18 cellular contexts compared by ENCODE assay signal in genomic region chr5:164277720-164278119, GRCh38.
DNase-seq lines count a peak whose midpoint lies in the region; ATAC-seq and TF ChIP-seq lines count a peak whose summit lies in the region.
"Had no signal": no experiment of that assay in that cellular context is flagged by ENCODE, and none has a peak within 500 bp of the region (broad histone marks: within the 10 kb centered on the region; RNA-seq: fewer than 3 reads in every experiment).

No MANE protein-coding gene starts in this region.

- peaks cover 0 to 24% (median 6%) of the 10 kb centered on the region in 5 donors for H3K9me3 Mint-ChIP-seq in CD8-positive, alpha-beta memory T cell

- H3K27ac ChIP-seq in SJCRH30: no peak overlapping the region
- no peak overlapping the region for H3K27ac ChIP-seq in CD8-positive, alpha-beta memory T cell (ENCODE audit: low read depth, low read length)
- H3K27ac ChIP-seq: heart left ventricle, left lung, SK-N-MC, tibial artery had no signal

- no peak overlapping the region for H3K4me3 ChIP-seq in skeletal muscle cell (ENCODE audit: low read depth, low read length)
- no peak overlapping the region for H3K4me3 ChIP-seq in SJCRH30
- H3K4me3 ChIP-seq in CD8-positive, alpha-beta memory T cell (ENCODE audit: low read length): no peak overlapping the region
- H3K4me3 ChIP-seq: heart left ventricle, left lung, SK-N-MC, tibial artery had no signal

- ATAC-seq in GM21367 (IDR thresholded peaks at IDR 0.05; ENCODE audit: unreplicated experiment): peak; percentile 52
- ATAC-seq in HG03432 (IDR thresholded peaks at IDR 0.05; ENCODE audit: unreplicated experiment): peak; percentile 81
- ATAC-seq in SK-N-SH treated with all-trans-retinoic acid at 6 μM for 48 hours: peak; percentile 60; the same call in 2 of the 3 replicates
- ATAC-seq in HG03097 (IDR thresholded peaks at IDR 0.05; ENCODE audit: low FRiP score, unreplicated experiment): no peak
- ATAC-seq: activated CD4-positive, CD25-positive, alpha-beta regulatory T cell treated with anti-CD3 and anti-CD28 coated beads, Interleukin-2, amount 50 U/mL, for 24 hours; effector memory CD8-positive, alpha-beta T cell; heart left ventricle; left lung; natural killer cell had no signal

- no peaks in the 10 kb centered on the region for H3K36me3 Mint-ChIP-seq in CD8-positive, alpha-beta memory T cell
- H3K36me3 Mint-ChIP-seq: natural killer cell had no signal

- H3K36me3 ChIP-seq in SJCRH30: no peaks in the 10 kb centered on the region
- H3K36me3 ChIP-seq in CD8-positive, alpha-beta memory T cell (ENCODE audit: insufficient read depth, low read length): no peaks in the 10 kb centered on the region
- H3K36me3 ChIP-seq: heart left ventricle, left lung, tibial artery had no signal

- DNase-seq in skeletal muscle cell (ENCODE audit: low read depth) (peak; percentile 15), SJCRH30 (no peak)
- DNase-seq in CD8-positive, alpha-beta memory T cell: no peak
- DNase-seq: activated T-cell treated with anti-CD3 and anti-CD28 coated beads for 4 hours; amygdala; effector memory CD8-positive, alpha-beta T cell; heart left ventricle; left lung; natural killer cell; NCI-H1092 treated with DMSO at 0.1 percent for 48 hours; NCI-H748 treated with DMSO at 0.1 percent for 48 hours; tibial artery had no signal

- no peak overlapping the region for H3K4me3 Mint-ChIP-seq in CD8-positive, alpha-beta memory T cell
- H3K4me3 Mint-ChIP-seq: effector memory CD8-positive, alpha-beta T cell; natural killer cell had no signal

- H3K4me1 ChIP-seq in SJCRH30: no peaks in the 10 kb centered on the region
- no peaks in the 10 kb centered on the region for H3K4me1 ChIP-seq in CD8-positive, alpha-beta memory T cell (ENCODE audit: insufficient read depth, low read length)
- H3K4me1 ChIP-seq: heart left ventricle, left lung, tibial artery had no signal

- no peaks in the 10 kb centered on the region for H3K9me3 ChIP-seq in SJCRH30 (replicated peaks)
- no peaks in the 10 kb centered on the region for H3K9me3 ChIP-seq in CD8-positive, alpha-beta memory T cell (ENCODE audit: low read length)
- H3K9me3 ChIP-seq: heart left ventricle, left lung, tibial artery had no signal

- no peaks in the 10 kb centered on the region for H3K27me3 Mint-ChIP-seq in CD8-positive, alpha-beta memory T cell
- H3K27me3 Mint-ChIP-seq: effector memory CD8-positive, alpha-beta T cell had no signal

- no peaks in the 10 kb centered on the region for H3K4me1 Mint-ChIP-seq in CD8-positive, alpha-beta memory T cell
- H3K4me1 Mint-ChIP-seq: natural killer cell had no signal

- no peak overlapping the region for H3K27ac Mint-ChIP-seq in CD8-positive, alpha-beta memory T cell
- H3K27ac Mint-ChIP-seq: effector memory CD8-positive, alpha-beta T cell; natural killer cell had no signal

- peaks cover 6% of the 10 kb centered on the region; the same call in 1 of the 2 replicates for H3K27me3 ChIP-seq in SJCRH30
- no peaks in the 10 kb centered on the region for H3K27me3 ChIP-seq in CD8-positive, alpha-beta memory T cell (ENCODE audit: insufficient read depth, low read length, poor library complexity, severe bottlenecking)
- H3K27me3 ChIP-seq: heart left ventricle, left lung, tibial artery had no signal

- CTCF ChIA-PET in CD8-positive, alpha-beta memory T cell (lab: Charles Lee): no interaction called here

- POLR2A ChIA-PET in CD8-positive, alpha-beta memory T cell (lab: Charles Lee): no interaction called here

TF ChIP-seq in SK-N-SH treated with all-trans-retinoic acid at 6 μM for 48 hours, 23 proteins besides CTCF, POLR2A, EP300 and RAD21:
- TF ChIP-seq TCF4 (CRISPR knock-in tag; IDR thresholded peaks at IDR 0.05; ENCODE audit: borderline replicate concordance) (no peak), PPARA (CRISPR knock-in tag; IDR thresholded peaks at IDR 0.05; ENCODE audit: borderline replicate concordance) (no peak), ZNF8 (CRISPR knock-in tag; IDR thresholded peaks at IDR 0.05) (no peak), ZNF565 (CRISPR knock-in tag; conservative IDR thresholded peaks at IDR 0.05; ENCODE audit: low read depth) (no peak), ISL1 (CRISPR knock-in tag; IDR thresholded peaks at IDR 0.05) (no peak), CSDC2 (CRISPR knock-in tag; IDR thresholded peaks at IDR 0.05) (no peak), SNAI2 (CRISPR knock-in tag; IDR thresholded peaks at IDR 0.05) (no peak), CSRNP3 (CRISPR knock-in tag; IDR thresholded peaks at IDR 0.05) (no peak), RARB (CRISPR knock-in tag; IDR thresholded peaks at IDR 0.05) (no peak), ESRRG (CRISPR knock-in tag; IDR thresholded peaks at IDR 0.05) (no peak)
- TF ChIP-seq, protein P1, sequence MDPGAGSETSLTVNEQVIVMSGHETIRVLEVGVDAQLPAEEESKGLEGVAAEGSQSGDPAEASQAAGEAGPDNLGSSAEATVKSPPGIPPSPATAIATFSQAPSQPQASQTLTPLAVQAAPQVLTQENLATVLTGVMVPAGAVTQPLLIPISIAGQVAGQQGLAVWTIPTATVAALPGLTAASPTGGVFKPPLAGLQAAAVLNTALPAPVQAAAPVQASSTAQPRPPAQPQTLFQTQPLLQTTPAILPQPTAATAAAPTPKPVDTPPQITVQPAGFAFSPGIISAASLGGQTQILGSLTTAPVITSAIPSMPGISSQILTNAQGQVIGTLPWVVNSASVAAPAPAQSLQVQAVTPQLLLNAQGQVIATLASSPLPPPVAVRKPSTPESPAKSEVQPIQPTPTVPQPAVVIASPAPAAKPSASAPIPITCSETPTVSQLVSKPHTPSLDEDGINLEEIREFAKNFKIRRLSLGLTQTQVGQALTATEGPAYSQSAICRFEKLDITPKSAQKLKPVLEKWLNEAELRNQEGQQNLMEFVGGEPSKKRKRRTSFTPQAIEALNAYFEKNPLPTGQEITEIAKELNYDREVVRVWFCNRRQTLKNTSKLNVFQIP (CRISPR knock-in tag; IDR thresholded peaks at IDR 0.05; ENCODE audit: borderline replicate concordance, low read depth): no peak
